8 cellular contexts compared by ENCODE assay signal in genomic region chr2:42128731-42129486, GRCh38. TPM values are rescaled to one million over a fixed set of nuclear protein-coding genes. Genes with fewer than 3 reads are reported as not detected.
DNase-seq lines count a peak whose midpoint lies in the region; ATAC-seq and TF ChIP-seq lines count a peak whose summit lies in the region.

No MANE protein-coding gene starts in this region.

- peak overlapping the region; percentile 47 for H3K4me2 ChIP-seq in mesenchymal stem cell (ENCODE audit: low read length, poor library complexity, severe bottlenecking)

- intact Hi-C loops in CD8-positive, alpha-beta T cell (cut with DNase I, micrococcal nuclease) = no loop called here
- intact Hi-C loops in posterior cingulate gyrus (cut with DNase I) = no loop called here

- no peaks in the 10 kb centered on the region for H3K36me3 ChIP-seq in CD8-positive, alpha-beta T cell (ENCODE audit: insufficient read depth, low read length)
- H3K36me3 ChIP-seq in mesenchymal stem cell (ENCODE audit: control insufficient read depth in 1 of 2, insufficient read depth in 2 of 2, low read depth in 1 of 2, low read length in 2 of 2) = no peaks in the 10 kb centered on the region

- no peak overlapping the region for H3K27ac ChIP-seq in CD8-positive, alpha-beta T cell (ENCODE audit: low read depth, low read length)
- H3K27ac ChIP-seq in mesenchymal stem cell (ENCODE audit: low read length, poor library complexity, severe bottlenecking) = peak overlapping the region; percentile 77

- peak overlapping the region in 1 of 2 experiments; percentile 79 for H3K18ac ChIP-seq in mesenchymal stem cell (ENCODE audit: low read depth in 1 of 2, low read length in 2 of 2)

- TF ChIP-seq CTCF in CD8-positive, alpha-beta T cell (IDR thresholded peaks at IDR 0.05) = no peak

- H2BK12ac ChIP-seq in mesenchymal stem cell (ENCODE audit: low read length in 2 of 2) = peak overlapping the region in 1 of 2 experiments; percentile 29

- CTCF ChIA-PET in CD8-positive, alpha-beta T cell (lab: Charles Lee) = interaction anchor here (0.6 to 2.0 kb wide), 6 partner anchors 33 to 259 kb away, joined by 3 to 5 read pairs (median 3); no protein-coding TSS in a partner anchor

- no peak overlapping the region for H2AFZ ChIP-seq in mesenchymal stem cell (ENCODE audit: low read depth, low read length)

- no peaks in the 10 kb centered on the region for H3K79me1 ChIP-seq in mesenchymal stem cell (replicated peaks; ENCODE audit: low read length, poor library complexity, severe bottlenecking)

- peaks cover 92% of the 10 kb centered on the region for H3K4me1 Mint-ChIP-seq in CD8-positive, alpha-beta T cell (ENCODE audit: low read depth)
- H3K4me1 Mint-ChIP-seq in T-helper 17 cell = peaks cover 77% of the 10 kb centered on the region

- H3K14ac ChIP-seq in mesenchymal stem cell (ENCODE audit: low read length in 2 of 2) = no peak overlapping the region

- no peak overlapping the region for H2BK120ac ChIP-seq in mesenchymal stem cell (ENCODE audit: low read depth, low read length)

- no peak overlapping the region for H3K4ac ChIP-seq in mesenchymal stem cell (ENCODE audit: low read depth in 1 of 2, low read length in 2 of 2)

- H3K9ac ChIP-seq in mesenchymal stem cell (ENCODE audit: low read length) = no peak overlapping the region

- H3K27me3 Mint-ChIP-seq in CD8-positive, alpha-beta T cell (ENCODE audit: low read depth) = no peaks in the 10 kb centered on the region
- H3K27me3 Mint-ChIP-seq in T-helper 17 cell = no peaks in the 10 kb centered on the region

- no peak for ATAC-seq in CD8-positive, alpha-beta T cell
- peak; percentile 30 for ATAC-seq in HG02642 (IDR thresholded peaks at IDR 0.05; ENCODE audit: poor library complexity, unreplicated experiment)
- ATAC-seq in T-helper 17 cell = no peak
- no peak for ATAC-seq in HG02571 (IDR thresholded peaks at IDR 0.05; ENCODE audit: unreplicated experiment)

- no peak overlapping the region for H3K4me3 ChIP-seq in CD8-positive, alpha-beta T cell (ENCODE audit: low read depth, low read length)
- H3K4me3 ChIP-seq in mesenchymal stem cell (ENCODE audit: insufficient read depth in 1 of 2, low read depth in 1 of 2, low read length in 2 of 2) = no peak overlapping the region

- no peak overlapping the region for H4K8ac ChIP-seq in mesenchymal stem cell (ENCODE audit: low read length)

- no peak overlapping the region for H3K23ac ChIP-seq in mesenchymal stem cell (ENCODE audit: low read length in 2 of 2)

- no peak for DNase-seq in CD8-positive, alpha-beta T cell
- DNase-seq in T-helper 17 cell (no peak), mesenchymal stem cell (peak; percentile 84), NCI-H1930 (lab: John Stamatoyannopoulos, UW) (no peak), putamen (ENCODE audit: low spot score) (no peak), posterior cingulate gyrus (no peak)

- peak overlapping the region; percentile 92 for H2AK5ac ChIP-seq in mesenchymal stem cell (ENCODE audit: low read length, severe bottlenecking)

- H3K36me3 Mint-ChIP-seq in CD8-positive, alpha-beta T cell = no peaks in the 10 kb centered on the region
- H3K36me3 Mint-ChIP-seq in T-helper 17 cell (ENCODE audit: low read depth) = peaks cover 4% of the 10 kb centered on the region

- H3K27ac Mint-ChIP-seq in CD8-positive, alpha-beta T cell = peak overlapping the region; percentile 95
- peak overlapping the region; percentile 100 for H3K27ac Mint-ChIP-seq in T-helper 17 cell

- no peaks in the 10 kb centered on the region for H3K9me3 ChIP-seq in CD8-positive, alpha-beta T cell (ENCODE audit: low read length)
- H3K9me3 ChIP-seq in T-helper 17 cell (ENCODE audit: control insufficient read depth, low read length, poor library complexity, severe bottlenecking) (no peaks in the 10 kb centered on the region), mesenchymal stem cell (ENCODE audit: control insufficient read depth, low read length) (no peaks in the 10 kb centered on the region)

- no peak overlapping the region for H2BK15ac ChIP-seq in mesenchymal stem cell (ENCODE audit: low read depth, poor library complexity, severe bottlenecking)

- H3K4me1 ChIP-seq in CD8-positive, alpha-beta T cell (ENCODE audit: insufficient read depth, low read length) = peaks cover 95% of the 10 kb centered on the region
- H3K4me1 ChIP-seq in mesenchymal stem cell (ENCODE audit: control insufficient read depth, insufficient read depth, low read depth, low read length) = peaks cover 28% of the 10 kb centered on the region

- no peaks in the 10 kb centered on the region for H3K27me3 ChIP-seq in CD8-positive, alpha-beta T cell (ENCODE audit: insufficient read depth, low read length)
- no peaks in the 10 kb centered on the region for H3K27me3 ChIP-seq in mesenchymal stem cell (ENCODE audit: control insufficient read depth in 1 of 2, insufficient read depth in 1 of 2, low read length in 2 of 2)

- peak overlapping the region; percentile 76 for H3K4me3 Mint-ChIP-seq in CD8-positive, alpha-beta T cell
- H3K4me3 Mint-ChIP-seq in T-helper 17 cell = peak overlapping the region; percentile 87

- WGBS in mesenchymal stem cell = 3% methylated on average over 7 of the region's 7 CpGs

- H4K91ac ChIP-seq in mesenchymal stem cell (ENCODE audit: low read length) = no peak overlapping the region

- POLR2A ChIA-PET in CD8-positive, alpha-beta T cell (lab: Charles Lee) = interaction anchor here (1.1 to 7.8 kb wide), 6 partner anchors 8 to 25 kb away, joined by 3 to 92 read pairs (median 4); no protein-coding TSS in a partner anchor

- H2BK5ac ChIP-seq in mesenchymal stem cell (ENCODE audit: low read depth, low read length, poor library complexity, severe bottlenecking) = no peak overlapping the region

- H3K9me3 Mint-ChIP-seq in CD8-positive, alpha-beta T cell = no peaks in the 10 kb centered on the region

RNA-seq across cellular contexts. Expression of gene EML4, which starts 40.2 kb away (rescaled TPM):
- total RNA-seq in CD8-positive, alpha-beta T cell = 100 to 1,000 TPM; 224 to 240 TPM
- total RNA-seq in T-helper 17 cell = 100 to 1,000 TPM; 292 to 348 TPM
- 24.9 TPM for polyA plus RNA-seq in mesenchymal stem cell (2013, experiment 1 of 2)
- polyA plus RNA-seq in mesenchymal stem cell (2013, experiment 2 of 2) = 24.4 TPM
